23 cellular contexts compared by ENCODE assay signal in the genomic region with DNA sequence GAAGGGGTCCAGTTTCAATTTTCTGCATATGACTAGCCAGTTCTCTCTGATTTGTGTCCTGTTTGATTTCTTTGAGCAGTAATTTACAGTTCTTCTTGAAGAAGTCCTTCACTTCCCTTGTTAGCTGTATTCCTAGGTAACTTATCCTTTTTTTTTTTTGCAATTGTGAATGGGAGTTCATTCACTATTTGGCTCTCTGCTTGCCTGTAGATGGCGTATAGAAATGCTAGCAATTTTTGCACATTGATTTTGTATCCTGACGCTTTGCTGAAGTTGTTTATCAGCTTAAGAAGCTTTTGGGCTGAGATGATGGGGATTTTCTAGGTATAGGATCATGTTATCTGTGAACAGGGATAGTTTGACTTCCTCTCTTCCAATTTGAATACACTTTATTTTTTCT.
DNase-seq lines count a peak whose midpoint lies in the region; ATAC-seq and TF ChIP-seq lines count a peak whose summit lies in the region.
"Had no signal": no experiment of that assay in that cellular context is flagged by ENCODE, and none has a peak within 500 bp of the region (broad histone marks: within the 10 kb centered on the region; RNA-seq: fewer than 3 reads in every experiment).

No MANE protein-coding gene starts in this region.

- 21% methylated on average over 2 of the region's 2 CpGs for WGBS in suprapubic skin

- DNase-seq in effector memory CD8-positive, alpha-beta T cell = no peak
- DNase-seq in kidney epithelial cell (ENCODE audit: low read depth) (no peak), HPDE6-E6E7 (ENCODE audit: extremely low spot score) (no peak), suprapubic skin (ENCODE audit: low spot score in 2 of 2) (no peak), occipital lobe (lab: John Stamatoyannopoulos, UW) (no peak)
- DNase-seq: activated CD4-positive, alpha-beta T cell treated with anti-CD3 and anti-CD28 coated beads, Interleukin-2, amount 10 ng/mL, durations not matched to agents 24 days and 14 days; AML-193; colonic mucosa; COR-L47; DMS79 treated with DMSO at 0.1 percent for 48 hours; hypothalamus; islet precursor cell; NCI-H1048; NCI-H187; stimulated activated CD4-positive, alpha-beta T cell treated with anti-CD3 and anti-CD28 coated beads, Interleukin-4, amount 100 ng/mL, for 1 hour; stimulated activated naive CD4-positive, alpha-beta T cell treated with Interleukin-2 at 50 U/mL for 16 hours had no signal

- TF ChIP-seq CTCF in C4-2B (conservative IDR thresholded peaks at IDR 0.05) = peak; percentile 28
- peak; percentile 54 for TF ChIP-seq CTCF in Loucy (conservative IDR thresholded peaks at IDR 0.05; ENCODE audit: low read length)
- TF ChIP-seq CTCF in kidney epithelial cell (IDR thresholded peaks at IDR 0.05; ENCODE audit: insufficient read depth, low read length, poor library complexity, severe bottlenecking) = peak; percentile 12
- no peak for TF ChIP-seq CTCF in suprapubic skin (IDR thresholded peaks at IDR 0.05)

- no peak overlapping the region for H2AFZ ChIP-seq in Loucy (ENCODE audit: low read length)

- no peak for TF ChIP-seq EP300 in suprapubic skin (IDR thresholded peaks at IDR 0.05)

- H3K36me3 Mint-ChIP-seq in effector memory CD8-positive, alpha-beta T cell (ENCODE audit: insufficient read depth) = no peaks in the 10 kb centered on the region
- H3K36me3 Mint-ChIP-seq: activated naive CD8-positive, alpha-beta T cell had no signal

- H3K9me3 Mint-ChIP-seq in effector memory CD8-positive, alpha-beta T cell = peaks cover 0 to 2% of the 10 kb centered on the region in 2 donors
- H3K9me3 Mint-ChIP-seq: activated T-helper 2 cell treated with anti-CD3 and anti-CD28 coated beads, Interferon-gamma antibody, Interleukin-2, Interleukin-4, amounts not matched to agents 10 μg/mL and 5 μg/mL and 100 μg/mL, durations not matched to agents 14 hours and 24 hours and 36 hours had no signal

- H3K27me3 ChIP-seq in Loucy (ENCODE audit: insufficient read depth, low read length, poor library complexity, severe bottlenecking) (no peaks in the 10 kb centered on the region), kidney epithelial cell (ENCODE audit: control insufficient read depth, insufficient read depth, low read length) (peaks cover 9% of the 10 kb centered on the region), suprapubic skin (peaks cover 4% of the 10 kb centered on the region)
- H3K27me3 ChIP-seq: colonic mucosa had no signal

- H3K27ac ChIP-seq in C4-2B (no peak overlapping the region), suprapubic skin (no peak overlapping the region)
- H3K27ac ChIP-seq: colonic mucosa, KMS-11 had no signal

- no peaks in the 10 kb centered on the region for H3K79me2 ChIP-seq in Loucy (ENCODE audit: insufficient read depth, low read length)

- peaks cover 37 to 44% of the 10 kb centered on the region in 2 donors for H3K4me1 Mint-ChIP-seq in effector memory CD8-positive, alpha-beta T cell (ENCODE audit: low read depth in 2 of 2)
- H3K4me1 Mint-ChIP-seq: activated CD4-positive, alpha-beta T cell treated with anti-CD3 and anti-CD28 coated beads, Interleukin-2, amount 10 ng/mL, durations not matched to agents 24 days and 14 days had no signal

- H3K4me3 ChIP-seq in Loucy (ENCODE audit: low read length, poor library complexity, severe bottlenecking) (no peak overlapping the region), kidney epithelial cell (ENCODE audit: low read depth, low read length) (no peak overlapping the region), suprapubic skin (no peak overlapping the region)
- H3K4me3 ChIP-seq: colonic mucosa, lung had no signal

- no peak for TF ChIP-seq POLR2A in suprapubic skin (IDR thresholded peaks at IDR 0.05)

- ATAC-seq in effector memory CD8-positive, alpha-beta T cell (replicated peaks) = no peak

- H3K4me1 ChIP-seq in Loucy (ENCODE audit: insufficient read depth, low read length, poor library complexity, severe bottlenecking) (peaks cover 24% of the 10 kb centered on the region), suprapubic skin (no peaks in the 10 kb centered on the region)
- H3K4me1 ChIP-seq: colonic mucosa had no signal

- H4K20me1 ChIP-seq in Loucy (ENCODE audit: insufficient read depth, low read length, poor library complexity, severe bottlenecking) = no peaks in the 10 kb centered on the region

- no peaks in the 10 kb centered on the region for H3K36me3 ChIP-seq in Loucy (ENCODE audit: insufficient read depth, low read length)
- no peaks in the 10 kb centered on the region for H3K36me3 ChIP-seq in kidney epithelial cell (ENCODE audit: control insufficient read depth, insufficient read depth, low read length)
- no peaks in the 10 kb centered on the region for H3K36me3 ChIP-seq in suprapubic skin
- H3K36me3 ChIP-seq: colonic mucosa had no signal

- no peaks in the 10 kb centered on the region for H3F3A ChIP-seq in Loucy (ENCODE audit: low read depth)

- peak overlapping the region in 1 of 2 donors; percentile 41 for H3K4me3 Mint-ChIP-seq in effector memory CD8-positive, alpha-beta T cell
- H3K4me3 Mint-ChIP-seq: activated CD4-positive, alpha-beta T cell treated with anti-CD3 and anti-CD28 coated beads, Interleukin-2, amount 10 ng/mL, durations not matched to agents 24 days and 14 days; activated naive CD8-positive, alpha-beta T cell; T-helper 1 cell treated with Interleukin-12 subunit alpha and Interleukin-12 subunit beta and Interleukin-4 antibody, amounts not matched to agents 30 μg/mL and 1 μg/mL, for 36 hours had no signal

- H3K9me2 ChIP-seq in Loucy (replicated peaks; ENCODE audit: low read depth, low read length) = no peaks in the 10 kb centered on the region

- H3K27ac Mint-ChIP-seq in effector memory CD8-positive, alpha-beta T cell = peak overlapping the region; percentile 20 to 79
- H3K27ac Mint-ChIP-seq: activated CD4-positive, alpha-beta T cell treated with anti-CD3 and anti-CD28 coated beads, Interleukin-2, amount 10 ng/mL, durations not matched to agents 24 days and 14 days; activated naive CD8-positive, alpha-beta T cell; activated T-helper 2 cell treated with anti-CD3 and anti-CD28 coated beads, Interferon-gamma antibody, Interleukin-2, Interleukin-4, amounts not matched to agents 10 μg/mL and 5 μg/mL and 100 μg/mL, durations not matched to agents 14 hours and 24 hours and 36 hours; T-helper 1 cell treated with Interleukin-12 subunit alpha and Interleukin-12 subunit beta and Interleukin-4 antibody, amounts not matched to agents 30 μg/mL and 1 μg/mL, for 36 hours had no signal

- no peak overlapping the region for H3K9ac ChIP-seq in Loucy (ENCODE audit: low read depth, low read length, poor library complexity, severe bottlenecking)
- H3K9ac ChIP-seq: KMS-11 had no signal

- no peak overlapping the region for H3K4me2 ChIP-seq in Loucy (ENCODE audit: low read depth, low read length, poor library complexity, severe bottlenecking)
- H3K4me2 ChIP-seq: KMS-11 had no signal

- H3K9me3 ChIP-seq in Loucy (ENCODE audit: insufficient read depth, low read depth, low read length) = no peaks in the 10 kb centered on the region
- no peaks in the 10 kb centered on the region for H3K9me3 ChIP-seq in suprapubic skin
- H3K9me3 ChIP-seq: colonic mucosa had no signal

- no peaks in the 10 kb centered on the region for H3K27me3 Mint-ChIP-seq in effector memory CD8-positive, alpha-beta T cell
- H3K27me3 Mint-ChIP-seq: activated naive CD8-positive, alpha-beta T cell had no signal

Comparison
In these comparisons a context has a peak if more than half of its experiments do, and no peak if none do; other contexts are left out.
1. CTCF ChIP-seq: peak in C4-2B (single experiment), Loucy (single experiment) and kidney epithelial cell (single experiment); none in suprapubic skin (0 of 2).